In genomic region chr1:192657760-192658159, GRCh38 we compare ENCODE assay signal across 3 cellular contexts.
A peak's percentile ranks its signal among the peaks of the same experiment; 100 is the strongest.
TF ChIP-seq lines count a peak whose summit lies in the region.

No MANE protein-coding gene starts in this region.

TF ChIP-seq in IMR-90, 13 proteins besides CTCF, POLR2A, EP300 and RAD21:
- TF ChIP-seq USF2 (IDR thresholded peaks at IDR 0.05; ENCODE audit: low read depth, low read length): no peak
- no peak for TF ChIP-seq FOS (IDR thresholded peaks at IDR 0.05; ENCODE audit: low read depth, low read length)
- TF ChIP-seq NFE2L2 (IDR thresholded peaks at IDR 0.05; ENCODE audit: low read depth, low read length): no peak
- TF ChIP-seq ELK1 (IDR thresholded peaks at IDR 0.05; ENCODE audit: borderline replicate concordance, low read depth, low read length): no peak
- TF ChIP-seq CEBPB (IDR thresholded peaks at IDR 0.05; ENCODE audit: low read depth, low read length): no peak
- no peak for TF ChIP-seq CHD1 (IDR thresholded peaks at IDR 0.05; ENCODE audit: low read depth, low read length)
- no peak for TF ChIP-seq RFX5 (IDR thresholded peaks at IDR 0.05; ENCODE audit: low read depth, low read length)
TF ChIP-seq in IMR-90: peak in this region for 0.

TF ChIP-seq in GM12878, 131 proteins besides CTCF, POLR2A, EP300 and RAD21:
- TF ChIP-seq ATF7 (IDR thresholded peaks at IDR 0.05; ENCODE audit: low read depth) (peak; percentile 39; the same call in 1 of the 2 replicates), USF2 (IDR thresholded peaks at IDR 0.05; ENCODE audit: borderline replicate concordance, low read depth, low read length) (no peak)

TF ChIP-seq in neural cell, 6 proteins besides CTCF, POLR2A, EP300 and RAD21:
- TF ChIP-seq EZH2 (IDR thresholded peaks at IDR 0.05; ENCODE audit: borderline replicate concordance, insufficient read depth, low read length, poor library complexity, severe bottlenecking): no peak
